17 cellular contexts compared by ENCODE assay signal in genomic region chr12:120960657-120961056, GRCh38.
DNase-seq lines count a peak whose midpoint lies in the region; ATAC-seq and TF ChIP-seq lines count a peak whose summit lies in the region.
"Had no signal": no experiment of that assay in that cellular context is flagged by ENCODE, and none has a peak within 500 bp of the region (broad histone marks: within the 10 kb centered on the region; RNA-seq: fewer than 3 reads in every experiment).

No MANE protein-coding gene starts in this region.

- peak overlapping the region; percentile 67 for H3K27ac Mint-ChIP-seq in stimulated activated effector memory CD8-positive, alpha-beta T cell treated with anti-CD3 and anti-CD28 coated beads, Interleukin-12 subunit alpha, Interleukin-12 subunit beta, amount 100 ng/mL, for 72 hours
- H3K27ac Mint-ChIP-seq: activated naive CD8-positive, alpha-beta T cell; GM23338; WTC11 had no signal

- TF ChIP-seq CTCF in coronary artery (IDR thresholded peaks at IDR 0.05): no peak

- no peak overlapping the region for H3K27ac ChIP-seq in duodenal mucosa (ENCODE audit: low read depth, low read length)
- no peak overlapping the region for H3K27ac ChIP-seq in coronary artery
- H3K27ac ChIP-seq: lower lobe of right lung, neutrophil had no signal

- ATAC-seq in GM21786 (IDR thresholded peaks at IDR 0.05; ENCODE audit: unreplicated experiment): peak; percentile 53
- peak; percentile 81 for ATAC-seq in stimulated activated effector memory CD8-positive, alpha-beta T cell treated with anti-CD3 and anti-CD28 coated beads, Interleukin-12 subunit alpha, Interleukin-12 subunit beta, amount 100 ng/mL, for 72 hours
- no peak for ATAC-seq in HG03280 (IDR thresholded peaks at IDR 0.05; ENCODE audit: unreplicated experiment)
- no peak for ATAC-seq in HG02840 (IDR thresholded peaks at IDR 0.05; ENCODE audit: low FRiP score, unreplicated experiment)
- ATAC-seq: lower lobe of right lung had no signal

- H3K9ac ChIP-seq in duodenal mucosa (ENCODE audit: low read depth in 1 of 2, low read length in 2 of 2): peak overlapping the region; percentile 13 to 25
- H3K9ac ChIP-seq: SK-N-SH had no signal

- DNase-seq in activated T-cell treated with anti-CD3 and anti-CD28 coated beads for 48 hours (ENCODE audit: low read depth): peak; percentile 18
- no peak for DNase-seq in activated T-cell treated with anti-CD3 and anti-CD28 coated beads, Interleukin-2, amount 50 U/mL, for 1 hour
- peak; percentile 21 to 56 for DNase-seq in stimulated activated effector memory CD8-positive, alpha-beta T cell treated with anti-CD3 and anti-CD28 coated beads, Interleukin-12 subunit alpha, Interleukin-12 subunit beta, amount 100 ng/mL, for 72 hours (ENCODE audit: low spot score in 2 of 2)
- DNase-seq in coronary artery (ENCODE audit: low spot score): no peak
- DNase-seq: cerebellar nuclear complex, DMS 273 treated with DMSO at 0.1 percent for 48 hours, lower lobe of right lung, NCI-H2171 treated with DMSO at 0.1 percent for 48 hours, SK-N-SH had no signal

- no peaks in the 10 kb centered on the region for H3K9me3 Mint-ChIP-seq in stimulated activated effector memory CD8-positive, alpha-beta T cell treated with anti-CD3 and anti-CD28 coated beads, Interleukin-12 subunit alpha, Interleukin-12 subunit beta, amount 100 ng/mL, for 72 hours
- H3K9me3 Mint-ChIP-seq: GM23338, WTC11 had no signal

- peaks cover 39 to 43% of the 10 kb centered on the region in 2 donors for H3K4me1 ChIP-seq in duodenal mucosa (ENCODE audit: control insufficient read depth in 1 of 2, insufficient read depth in 2 of 2, low read length in 2 of 2)
- H3K4me1 ChIP-seq: lower lobe of right lung had no signal

- H3K4me3 ChIP-seq in duodenal mucosa (ENCODE audit: low read depth in 1 of 2, low read length in 2 of 2) (no peak overlapping the region), coronary artery (no peak overlapping the region)
- H3K4me3 ChIP-seq: GM23338, lower lobe of right lung had no signal

- no peaks in the 10 kb centered on the region for H3K36me3 ChIP-seq in duodenal mucosa (ENCODE audit: control insufficient read depth in 1 of 2, insufficient read depth in 2 of 2, low read length in 2 of 2)
- H3K36me3 ChIP-seq: lower lobe of right lung, neutrophil had no signal

- peak overlapping the region; percentile 57 for H3K4me3 Mint-ChIP-seq in stimulated activated effector memory CD8-positive, alpha-beta T cell treated with anti-CD3 and anti-CD28 coated beads, Interleukin-12 subunit alpha, Interleukin-12 subunit beta, amount 100 ng/mL, for 72 hours
- H3K4me3 Mint-ChIP-seq: GM23338, WTC11 had no signal

- H3K36me3 Mint-ChIP-seq in stimulated activated effector memory CD8-positive, alpha-beta T cell treated with anti-CD3 and anti-CD28 coated beads, Interleukin-12 subunit alpha, Interleukin-12 subunit beta, amount 100 ng/mL, for 72 hours: peaks cover 5% of the 10 kb centered on the region
- H3K36me3 Mint-ChIP-seq: activated naive CD8-positive, alpha-beta T cell; WTC11 had no signal

- H3K9me3 ChIP-seq in duodenal mucosa (ENCODE audit: control insufficient read depth in 1 of 2, low read length in 2 of 2): no peaks in the 10 kb centered on the region
- H3K9me3 ChIP-seq: lower lobe of right lung, neutrophil, SK-N-SH had no signal

- peaks cover 43% of the 10 kb centered on the region for H3K4me1 Mint-ChIP-seq in stimulated activated effector memory CD8-positive, alpha-beta T cell treated with anti-CD3 and anti-CD28 coated beads, Interleukin-12 subunit alpha, Interleukin-12 subunit beta, amount 100 ng/mL, for 72 hours

- H3K27me3 ChIP-seq in duodenal mucosa (ENCODE audit: control insufficient read depth in 1 of 2, insufficient read depth in 2 of 2, low read length in 2 of 2): no peaks in the 10 kb centered on the region
- H3K27me3 ChIP-seq: neutrophil had no signal

Comparison
In these comparisons a context has a peak if more than half of its experiments do, and no peak if none do; other contexts are left out.
1. DNase-seq: peak in activated T-cell treated with anti-CD3 and anti-CD28 coated beads for 48 hours (single experiment) and stimulated activated effector memory CD8-positive, alpha-beta T cell treated with anti-CD3 and anti-CD28 coated beads, Interleukin-12 subunit alpha, Interleukin-12 subunit beta, amount 100 ng/mL, for 72 hours (2 of 2); none in activated T-cell treated with anti-CD3 and anti-CD28 coated beads, Interleukin-2, amount 50 U/mL, for 1 hour (single experiment) and coronary artery (single experiment).
2. ATAC-seq: peak in GM21786 (single experiment) and stimulated activated effector memory CD8-positive, alpha-beta T cell treated with anti-CD3 and anti-CD28 coated beads, Interleukin-12 subunit alpha, Interleukin-12 subunit beta, amount 100 ng/mL, for 72 hours (single experiment); none in HG03280 (single experiment) and HG02840 (single experiment).